Comparison of ENCODE assay signal across 14 cellular contexts in the genomic region with DNA sequence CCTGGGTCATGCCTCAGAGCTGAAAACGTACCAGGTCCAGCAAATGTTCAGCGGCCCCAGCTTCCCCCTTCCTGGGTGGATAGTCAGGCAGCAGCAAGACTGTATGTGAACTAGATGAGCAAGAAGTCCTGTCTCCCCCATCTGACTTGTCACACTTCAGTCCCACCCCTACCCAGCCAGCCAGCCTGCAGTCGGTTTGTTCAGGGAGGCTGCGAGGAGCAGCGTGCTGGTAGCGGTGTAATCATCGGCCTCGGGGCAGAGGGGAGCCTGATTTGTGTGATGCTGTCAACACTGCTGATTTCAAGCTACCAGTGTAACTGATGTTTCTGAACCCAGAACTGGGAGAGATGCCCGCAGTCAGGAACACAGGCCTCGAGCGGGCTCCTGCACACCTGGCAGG. TPM values are rescaled to one million over a fixed set of nuclear protein-coding genes. Genes with fewer than 3 reads are reported as not detected.
DNase-seq lines count a peak whose midpoint lies in the region; ATAC-seq, FAIRE-seq and TF ChIP-seq lines count a peak whose summit lies in the region.
"Had no signal": no experiment of that assay in that cellular context is flagged by ENCODE, and none has a peak within 500 bp of the region (broad histone marks: within the 10 kb centered on the region; RNA-seq: fewer than 3 reads in every experiment).

No MANE protein-coding gene starts in this region.

- intact Hi-C loops in HepG2 (cut with micrococcal nuclease; ENCODE audit: unreplicated experiment), result no loop called here
- intact Hi-C loops in right lobe of liver (cut with DNase I), result loop anchor here (5.0 kb wide), 1 partner anchor 36 kb away; no protein-coding TSS in a partner anchor

- ATAC-seq in HepG2 (no peak), right lobe of liver (no peak)
- ATAC-seq in central memory CD8-positive, alpha-beta T cell (replicated peaks; ENCODE audit: extremely low read depth, poor library complexity, severe bottlenecking), result no peak
- ATAC-seq: Panc1 had no signal

- no peaks in the 10 kb centered on the region; the same call in 1 of the 2 replicates for H3K4me1 ChIP-seq in HepG2 (ENCODE audit: insufficient read depth, low read length)
- no peaks in the 10 kb centered on the region for H3K4me1 ChIP-seq in right lobe of liver

- H3K9me3 Mint-ChIP-seq in central memory CD8-positive, alpha-beta T cell, result no peaks in the 10 kb centered on the region
- no peaks in the 10 kb centered on the region for H3K9me3 Mint-ChIP-seq in nephron progenitor cell
- no peaks in the 10 kb centered on the region for H3K9me3 Mint-ChIP-seq in activated naive CD8-positive, alpha-beta T cell treated with anti-CD3 and anti-CD28 coated beads for 36 hours

- no peak overlapping the region for H3K4me3 ChIP-seq in HepG2 (replicated peaks in 1 of 3; ENCODE audit: insufficient read depth in 1 of 3, low read depth in 2 of 3, low read length in 3 of 3)
- no peak overlapping the region for H3K4me3 ChIP-seq in right lobe of liver

- H3K27me3 Mint-ChIP-seq in central memory CD8-positive, alpha-beta T cell, result no peaks in the 10 kb centered on the region
- no peaks in the 10 kb centered on the region for H3K27me3 Mint-ChIP-seq in nephron progenitor cell (ENCODE audit: low read depth, poor library complexity)
- peaks cover 7% of the 10 kb centered on the region for H3K27me3 Mint-ChIP-seq in activated naive CD8-positive, alpha-beta T cell treated with anti-CD3 and anti-CD28 coated beads for 36 hours

- H3K27ac Mint-ChIP-seq in central memory CD8-positive, alpha-beta T cell (ENCODE audit: low read depth), result peak overlapping the region; percentile 42
- peak overlapping the region; percentile 66 for H3K27ac Mint-ChIP-seq in nephron progenitor cell
- no peak overlapping the region for H3K27ac Mint-ChIP-seq in activated naive CD8-positive, alpha-beta T cell treated with anti-CD3 and anti-CD28 coated beads for 36 hours
- H3K27ac Mint-ChIP-seq: H9 had no signal

- no peak overlapping the region for H3K4me3 Mint-ChIP-seq in central memory CD8-positive, alpha-beta T cell
- no peak overlapping the region for H3K4me3 Mint-ChIP-seq in nephron progenitor cell
- H3K4me3 Mint-ChIP-seq in activated naive CD8-positive, alpha-beta T cell treated with anti-CD3 and anti-CD28 coated beads for 36 hours, result no peak overlapping the region
- H3K4me3 Mint-ChIP-seq: H9 had no signal

- H3K36me3 Mint-ChIP-seq in central memory CD8-positive, alpha-beta T cell (ENCODE audit: insufficient read depth), result peaks cover 7% of the 10 kb centered on the region
- H3K36me3 Mint-ChIP-seq in nephron progenitor cell (ENCODE audit: low read depth), result peaks cover 25% of the 10 kb centered on the region
- H3K36me3 Mint-ChIP-seq in activated naive CD8-positive, alpha-beta T cell treated with anti-CD3 and anti-CD28 coated beads for 36 hours, result no peaks in the 10 kb centered on the region

- 99% methylated on average over 7 of the region's 11 CpGs for WGBS in HepG2 (ENCODE audit: low lambda C conversion rate)
- 80% methylated on average over 4 of the region's 11 CpGs for WGBS in right lobe of liver (ENCODE audit: insufficient coverage, low coverage, low lambda C conversion rate, missing lambda C conversion rate)

- no TSS peak for BruUV-seq in HepG2 (replicated peaks; lab: Mats Ljungman, UMichigan)

- H3K79me2 ChIP-seq in HepG2 (ENCODE audit: insufficient read depth, low read length), result no peaks in the 10 kb centered on the region

- TF ChIP-seq POLR2A in HepG2 (IDR thresholded peaks at IDR 0.05; ENCODE audit: insufficient read depth in 1 of 2, low read depth in 2 of 2, low read length in 2 of 2) (no peak), right lobe of liver (IDR thresholded peaks at IDR 0.05) (no peak)

- no peak for TF ChIP-seq RAD21 in HepG2 (CRISPR knock-in tag; IDR thresholded peaks at IDR 0.05)

- TF ChIP-seq CTCF in HepG2 (CRISPR knock-in tag; IDR thresholded peaks at IDR 0.05) (no peak), right lobe of liver (IDR thresholded peaks at IDR 0.05) (no peak), nephron progenitor cell (IDR thresholded peaks at IDR 0.05) (no peak)

- no peak for FAIRE-seq in HepG2 (lab: Jason Lieb, UNC)

- DNase-seq in HepG2 (ENCODE audit: low spot score), result no peak
- DNase-seq in right lobe of liver, result no peak
- no peak for DNase-seq in central memory CD8-positive, alpha-beta T cell (ENCODE audit: low spot score in 2 of 2)
- no peak for DNase-seq in nephron progenitor cell
- DNase-seq in effector CD4-positive, alpha-beta T cell, result no peak
- no peak for DNase-seq in CD1c-positive myeloid dendritic cell (ENCODE audit: extremely low spot score)
- DNase-seq in activated naive CD8-positive, alpha-beta T cell treated with anti-CD3 and anti-CD28 coated beads for 36 hours, result no peak
- DNase-seq: C1 segment of cervical spinal cord, DMS79 treated with DMSO at 0.1 percent for 48 hours, GDM1, H9, NCI-H1092 treated with DMSO at 0.1 percent for 48 hours, NCI-H2081 treated with DMSO at 0.1 percent for 48 hours had no signal

- H3K36me3 ChIP-seq in HepG2 (replicated peaks in 1 of 2; ENCODE audit: control insufficient read depth in 1 of 2, insufficient read depth in 2 of 2, low read length in 2 of 2), result peaks cover 33 to 85% of the 10 kb centered on the region in 2 experiments; a peak in 4 of 5 replicates
- peaks cover 0 to 22% (median 2%) of the 10 kb centered on the region in 4 donors for H3K36me3 ChIP-seq in right lobe of liver

- in situ Hi-C loops in HepG2 (cut with HindIII; ENCODE audit: extremely low pct_ligation_motif_present, low pct_unique_long_range_greater_than_20kb), result loop anchor here (5.0 kb wide), 1 partner anchor 36 kb away; no protein-coding TSS in a partner anchor

- POLR2A ChIA-PET in HepG2 (lab: Yijun Ruan, JAX), result interaction anchor here (1.2 kb wide), 1 partner anchor 10 kb away, joined by 3 read pairs; a partner anchor contains a TSS

- no peaks in the 10 kb centered on the region for H4K20me1 ChIP-seq in HepG2 (ENCODE audit: insufficient read depth, low read length)

- H3K4me2 ChIP-seq in HepG2 (ENCODE audit: low read depth, low read length), result no peak overlapping the region

- H2AFZ ChIP-seq in HepG2 (ENCODE audit: low read length), result no peak overlapping the region

- H3K27ac ChIP-seq in HepG2 (ENCODE audit: extremely low read length, insufficient read depth, low read length), result no peak overlapping the region
- H3K27ac ChIP-seq in right lobe of liver, result no peak overlapping the region

- no peak overlapping the region for H3K9ac ChIP-seq in HepG2 (ENCODE audit: insufficient read depth, low read depth, low read length)

- H3K9me3 ChIP-seq in HepG2 (ENCODE audit: low read length), result no peaks in the 10 kb centered on the region
- no peaks in the 10 kb centered on the region for H3K9me3 ChIP-seq in right lobe of liver

- peaks cover 3% of the 10 kb centered on the region for H3K4me1 Mint-ChIP-seq in central memory CD8-positive, alpha-beta T cell
- H3K4me1 Mint-ChIP-seq in nephron progenitor cell, result peaks cover 48% of the 10 kb centered on the region
- peaks cover 8% of the 10 kb centered on the region for H3K4me1 Mint-ChIP-seq in activated naive CD8-positive, alpha-beta T cell treated with anti-CD3 and anti-CD28 coated beads for 36 hours

- CTCF ChIA-PET in HepG2 (lab: Yijun Ruan, JAX; ENCODE audit: low intra/inter-chr PET ratio, low total read pairs), result no interaction called here

- no peak for TF ChIP-seq EP300 in HepG2 (IDR thresholded peaks at IDR 0.05; ENCODE audit: low read depth in 2 of 2, low read length in 2 of 2)
- no peak for TF ChIP-seq EP300 in HepG2 (CRISPR knock-in tag; IDR thresholded peaks at IDR 0.05; ENCODE audit: borderline replicate concordance)

- H3K27me3 ChIP-seq in HepG2 (ENCODE audit: control insufficient read depth in 1 of 2, insufficient read depth in 2 of 2, low read length in 2 of 2) (no peaks in the 10 kb centered on the region), right lobe of liver (no peaks in the 10 kb centered on the region)

RNA-seq across cellular contexts. Expression of a gene that starts 9.6 kb away (rescaled TPM):
- total RNA-seq in HepG2 (2016; rRNA removed; fragmentation: Illumina TruSeq; extraction: Trizol), result 164 and 175 TPM in 2 replicates
- 124 and 186 TPM in 2 replicates for total RNA-seq in HepG2 (2016; cell fraction: cytosol; rRNA removed; fragmentation: Illumina TruSeq; extraction: Trizol; ENCODE audit: low read depth)
- 157 and 180 TPM in 2 replicates for total RNA-seq in HepG2 (2016; cell fraction: insoluble cytoplasmic fraction; rRNA removed; fragmentation: Illumina TruSeq; extraction: Trizol)
- total RNA-seq in HepG2 (2016; cell fraction: membrane; rRNA removed; fragmentation: Illumina TruSeq; extraction: Trizol), result 166 and 206 TPM in 2 replicates
- total RNA-seq in HepG2 (2016; cell fraction: nucleus; rRNA removed; fragmentation: Illumina TruSeq; extraction: Trizol), result 83.5 and 96.3 TPM in 2 replicates
- 363 and 424 TPM in 2 replicates for polyA plus RNA-seq in HepG2 (2011; rRNA removed)
- polyA plus RNA-seq in HepG2 (2011; cell fraction: cytosol; rRNA removed), result 333 and 381 TPM in 2 replicates
- 70.6 and 77.2 TPM in 2 replicates for polyA plus RNA-seq in HepG2 (2011; cell fraction: nucleus; rRNA removed)
- polyA plus RNA-seq in HepG2 (2012), result 225 and 301 TPM in 2 replicates
- polyA plus RNA-seq in HepG2 (2016; cell fraction: cytosol; fragmentation: Illumina TruSeq; extraction: Trizol; ENCODE audit: low read depth), result 181 and 226 TPM in 2 replicates
- polyA plus RNA-seq in HepG2 (2016; cell fraction: insoluble cytoplasmic fraction; fragmentation: Illumina TruSeq; extraction: Trizol; ENCODE audit: low read depth), result 187 and 188 TPM in 2 replicates
- 185 and 215 TPM in 2 replicates for polyA plus RNA-seq in HepG2 (2016; cell fraction: membrane; fragmentation: Illumina TruSeq; extraction: Trizol; ENCODE audit: low read depth)
- 173 and 175 TPM in 2 replicates for polyA plus RNA-seq in HepG2 (2016; cell fraction: nucleus; fragmentation: Illumina TruSeq; extraction: Trizol; ENCODE audit: insufficient read depth, low read depth)
- polyA minus RNA-seq in HepG2 (2011; rRNA and poly(A)+ RNA removed; ENCODE audit: low replicate concordance), result 153 and 413 TPM in 2 replicates
- 79.2 and 82.2 TPM in 2 replicates for polyA minus RNA-seq in HepG2 (2011; cell fraction: cytosol; rRNA and poly(A)+ RNA removed)
- polyA minus RNA-seq in HepG2 (2011; cell fraction: nucleus; rRNA and poly(A)+ RNA removed), result 54.3 and 55.7 TPM in 2 replicates
- total RNA-seq in right lobe of liver, result 10 to 100 TPM; 31.6 to 74.5 (median 55.3) TPM
- total RNA-seq in activated naive CD8-positive, alpha-beta T cell treated with anti-CD3 and anti-CD28 coated beads for 36 hours, result 100 to 1,000 TPM; 143 TPM

RNA-seq across cellular contexts. Expression of a gene that starts 9.9 kb away (rescaled TPM):
- total RNA-seq in HepG2 (2016; rRNA removed; fragmentation: Illumina TruSeq; extraction: Trizol), result 102 and 116 TPM in 2 replicates
- total RNA-seq in HepG2 (2016; cell fraction: cytosol; rRNA removed; fragmentation: Illumina TruSeq; extraction: Trizol; ENCODE audit: low read depth), result 9.9 and 12.9 TPM in 2 replicates
- total RNA-seq in HepG2 (2016; cell fraction: insoluble cytoplasmic fraction; rRNA removed; fragmentation: Illumina TruSeq; extraction: Trizol), result 103 and 117 TPM in 2 replicates
- 25.3 and 31.0 TPM in 2 replicates for total RNA-seq in HepG2 (2016; cell fraction: membrane; rRNA removed; fragmentation: Illumina TruSeq; extraction: Trizol)
- 47.5 and 54.1 TPM in 2 replicates for total RNA-seq in HepG2 (2016; cell fraction: nucleus; rRNA removed; fragmentation: Illumina TruSeq; extraction: Trizol)
- 10.9 and 12.4 TPM in 2 replicates for polyA plus RNA-seq in HepG2 (2011; rRNA removed)
- polyA plus RNA-seq in HepG2 (2011; cell fraction: cytosol; rRNA removed), result 11.9 and 14.6 TPM in 2 replicates
- polyA plus RNA-seq in HepG2 (2011; cell fraction: nucleus; rRNA removed), result 4.0 and 5.3 TPM in 2 replicates
- polyA plus RNA-seq in HepG2 (2012), result 11.2 and 20.0 TPM in 2 replicates
- 5.2 and 7.1 TPM in 2 replicates for polyA plus RNA-seq in HepG2 (2016; cell fraction: cytosol; fragmentation: Illumina TruSeq; extraction: Trizol; ENCODE audit: low read depth)
- 94.2 and 98.7 TPM in 2 replicates for polyA plus RNA-seq in HepG2 (2016; cell fraction: insoluble cytoplasmic fraction; fragmentation: Illumina TruSeq; extraction: Trizol; ENCODE audit: low read depth)
- polyA plus RNA-seq in HepG2 (2016; cell fraction: membrane; fragmentation: Illumina TruSeq; extraction: Trizol; ENCODE audit: low read depth), result 12.2 and 15.7 TPM in 2 replicates
- polyA plus RNA-seq in HepG2 (2016; cell fraction: nucleus; fragmentation: Illumina TruSeq; extraction: Trizol; ENCODE audit: insufficient read depth, low read depth), result 60.2 and 63.1 TPM in 2 replicates
- 25.3 and 218 TPM in 2 replicates for polyA minus RNA-seq in HepG2 (2011; rRNA and poly(A)+ RNA removed; ENCODE audit: low replicate concordance)
- polyA minus RNA-seq in HepG2 (2011; cell fraction: cytosol; rRNA and poly(A)+ RNA removed), result 7.6 and 10.2 TPM in 2 replicates
- 10.8 and 11.8 TPM in 2 replicates for polyA minus RNA-seq in HepG2 (2011; cell fraction: nucleus; rRNA and poly(A)+ RNA removed)
- 10 to 100 TPM in 2 of 6 experiments, 1 to 10 TPM in 4; 4.0 to 13.3 (median 5.4) TPM for total RNA-seq in right lobe of liver
- 100 to 1,000 TPM; 135 to 140 TPM for total RNA-seq in activated naive CD8-positive, alpha-beta T cell treated with anti-CD3 and anti-CD28 coated beads for 36 hours

RNA-seq across cellular contexts. Expression of a gene that starts 30.4 kb away (rescaled TPM):
- 7.9 and 10.2 TPM in 2 replicates for total RNA-seq in HepG2 (2016; rRNA removed; fragmentation: Illumina TruSeq; extraction: Trizol)
- 6.6 and 7.4 TPM in 2 replicates for total RNA-seq in HepG2 (2016; cell fraction: cytosol; rRNA removed; fragmentation: Illumina TruSeq; extraction: Trizol; ENCODE audit: low read depth)
- total RNA-seq in HepG2 (2016; cell fraction: insoluble cytoplasmic fraction; rRNA removed; fragmentation: Illumina TruSeq; extraction: Trizol), result 6.8 and 10.3 TPM in 2 replicates
- 8.2 and 8.5 TPM in 2 replicates for total RNA-seq in HepG2 (2016; cell fraction: membrane; rRNA removed; fragmentation: Illumina TruSeq; extraction: Trizol)
- total RNA-seq in HepG2 (2016; cell fraction: nucleus; rRNA removed; fragmentation: Illumina TruSeq; extraction: Trizol), result 16.7 and 20.6 TPM in 2 replicates
- polyA plus RNA-seq in HepG2 (2011; rRNA removed), result 25.9 and 33.2 TPM in 2 replicates
- 17.4 and 19.1 TPM in 2 replicates for polyA plus RNA-seq in HepG2 (2011; cell fraction: cytosol; rRNA removed)
- polyA plus RNA-seq in HepG2 (2011; cell fraction: nucleus; rRNA removed), result 140 and 154 TPM in 2 replicates
- 27.5 and 41.4 TPM in 2 replicates for polyA plus RNA-seq in HepG2 (2012)
- 1.8 and 2.1 TPM in 2 replicates for polyA plus RNA-seq in HepG2 (2016; cell fraction: cytosol; fragmentation: Illumina TruSeq; extraction: Trizol; ENCODE audit: low read depth)
- polyA plus RNA-seq in HepG2 (2016; cell fraction: insoluble cytoplasmic fraction; fragmentation: Illumina TruSeq; extraction: Trizol; ENCODE audit: low read depth), result 12.8 and 17.2 TPM in 2 replicates
- 5.7 and 6.2 TPM in 2 replicates for polyA plus RNA-seq in HepG2 (2016; cell fraction: membrane; fragmentation: Illumina TruSeq; extraction: Trizol; ENCODE audit: low read depth)
- 69.8 and 76.1 TPM in 2 replicates for polyA plus RNA-seq in HepG2 (2016; cell fraction: nucleus; fragmentation: Illumina TruSeq; extraction: Trizol; ENCODE audit: insufficient read depth, low read depth)
- polyA minus RNA-seq in HepG2 (2011; rRNA and poly(A)+ RNA removed; ENCODE audit: low replicate concordance), result 2.9 and 52.2 TPM in 2 replicates
- polyA minus RNA-seq in HepG2 (2011; cell fraction: cytosol; rRNA and poly(A)+ RNA removed), result 27.3 and 36.7 TPM in 2 replicates
- polyA minus RNA-seq in HepG2 (2011; cell fraction: nucleus; rRNA and poly(A)+ RNA removed), result 39.0 and 39.4 TPM in 2 replicates
- total RNA-seq in right lobe of liver, result 10 to 100 TPM in 5 of 6 experiments, 1 to 10 TPM in 1; 7.6 to 16.4 (median 11.6) TPM
- under 1 TPM; 0.68 to 0.70 TPM for total RNA-seq in activated naive CD8-positive, alpha-beta T cell treated with anti-CD3 and anti-CD28 coated beads for 36 hours

RNA-seq across cellular contexts. Expression of a gene that starts 34.0 kb away (rescaled TPM):
- total RNA-seq in HepG2 (2016; rRNA removed; fragmentation: Illumina TruSeq; extraction: Trizol) (65.8 and 108 TPM in 2 replicates), right lobe of liver (10 to 100 TPM; 18.3 to 87.6 (median 34.8) TPM)
- 28.4 and 32.7 TPM in 2 replicates for total RNA-seq in HepG2 (2016; cell fraction: cytosol; rRNA removed; fragmentation: Illumina TruSeq; extraction: Trizol; ENCODE audit: low read depth)
- total RNA-seq in HepG2 (2016; cell fraction: insoluble cytoplasmic fraction; rRNA removed; fragmentation: Illumina TruSeq; extraction: Trizol), result 63.3 and 108 TPM in 2 replicates
- total RNA-seq in HepG2 (2016; cell fraction: membrane; rRNA removed; fragmentation: Illumina TruSeq; extraction: Trizol), result 64.5 and 65.2 TPM in 2 replicates
- total RNA-seq in HepG2 (2016; cell fraction: nucleus; rRNA removed; fragmentation: Illumina TruSeq; extraction: Trizol), result 91.8 and 110 TPM in 2 replicates
- 91.8 and 98.4 TPM in 2 replicates for polyA plus RNA-seq in HepG2 (2011; rRNA removed)
- 80.8 and 110 TPM in 2 replicates for polyA plus RNA-seq in HepG2 (2011; cell fraction: cytosol; rRNA removed)
- 56.1 and 66.5 TPM in 2 replicates for polyA plus RNA-seq in HepG2 (2011; cell fraction: nucleus; rRNA removed)
- 70.6 and 81.6 TPM in 2 replicates for polyA plus RNA-seq in HepG2 (2012)
- polyA plus RNA-seq in HepG2 (2016; cell fraction: cytosol; fragmentation: Illumina TruSeq; extraction: Trizol; ENCODE audit: low read depth), result 18.4 and 22.5 TPM in 2 replicates
- 56.1 and 57.8 TPM in 2 replicates for polyA plus RNA-seq in HepG2 (2016; cell fraction: insoluble cytoplasmic fraction; fragmentation: Illumina TruSeq; extraction: Trizol; ENCODE audit: low read depth)
- polyA plus RNA-seq in HepG2 (2016; cell fraction: membrane; fragmentation: Illumina TruSeq; extraction: Trizol; ENCODE audit: low read depth), result 34.4 and 36.5 TPM in 2 replicates
- 134 TPM in 2 replicates for polyA plus RNA-seq in HepG2 (2016; cell fraction: nucleus; fragmentation: Illumina TruSeq; extraction: Trizol; ENCODE audit: insufficient read depth, low read depth)
- polyA minus RNA-seq in HepG2 (2011; rRNA and poly(A)+ RNA removed; ENCODE audit: low replicate concordance), result 305 and 789 TPM in 2 replicates
- 108 and 118 TPM in 2 replicates for polyA minus RNA-seq in HepG2 (2011; cell fraction: cytosol; rRNA and poly(A)+ RNA removed)
- polyA minus RNA-seq in HepG2 (2011; cell fraction: nucleus; rRNA and poly(A)+ RNA removed), result 63.0 and 82.7 TPM in 2 replicates
- total RNA-seq in activated naive CD8-positive, alpha-beta T cell treated with anti-CD3 and anti-CD28 coated beads for 36 hours, result 10 to 100 TPM; 18.1 to 18.2 TPM

RNA-seq across cellular contexts. Expression of a gene that starts 45.3 kb away (rescaled TPM):
- total RNA-seq in HepG2 (2016; rRNA removed; fragmentation: Illumina TruSeq; extraction: Trizol) (54.7 and 124 TPM in 2 replicates), right lobe of liver (100 to 1,000 TPM in 4 of 6 experiments, 1 to 10 TPM in 2; 4.2 to 166 (median 110) TPM)
- total RNA-seq in HepG2 (2016; cell fraction: cytosol; rRNA removed; fragmentation: Illumina TruSeq; extraction: Trizol; ENCODE audit: low read depth), result 17.6 and 17.8 TPM in 2 replicates
- total RNA-seq in HepG2 (2016; cell fraction: insoluble cytoplasmic fraction; rRNA removed; fragmentation: Illumina TruSeq; extraction: Trizol), result 51.3 and 120 TPM in 2 replicates
- total RNA-seq in HepG2 (2016; cell fraction: membrane; rRNA removed; fragmentation: Illumina TruSeq; extraction: Trizol), result 42.1 and 45.1 TPM in 2 replicates
- 103 and 115 TPM in 2 replicates for total RNA-seq in HepG2 (2016; cell fraction: nucleus; rRNA removed; fragmentation: Illumina TruSeq; extraction: Trizol)
- polyA plus RNA-seq in HepG2 (2011; rRNA removed), result 90.1 and 125 TPM in 2 replicates
- 66.9 and 93.5 TPM in 2 replicates for polyA plus RNA-seq in HepG2 (2011; cell fraction: cytosol; rRNA removed)
- 77.8 and 97.6 TPM in 2 replicates for polyA plus RNA-seq in HepG2 (2011; cell fraction: nucleus; rRNA removed)
- 111 and 112 TPM in 2 replicates for polyA plus RNA-seq in HepG2 (2012)
- 16.3 and 18.5 TPM in 2 replicates for polyA plus RNA-seq in HepG2 (2016; cell fraction: cytosol; fragmentation: Illumina TruSeq; extraction: Trizol; ENCODE audit: low read depth)
- polyA plus RNA-seq in HepG2 (2016; cell fraction: insoluble cytoplasmic fraction; fragmentation: Illumina TruSeq; extraction: Trizol; ENCODE audit: low read depth), result 43.7 and 53.6 TPM in 2 replicates
- 27.1 and 32.3 TPM in 2 replicates for polyA plus RNA-seq in HepG2 (2016; cell fraction: membrane; fragmentation: Illumina TruSeq; extraction: Trizol; ENCODE audit: low read depth)
- polyA plus RNA-seq in HepG2 (2016; cell fraction: nucleus; fragmentation: Illumina TruSeq; extraction: Trizol; ENCODE audit: insufficient read depth, low read depth), result 153 and 164 TPM in 2 replicates
- 240 and 324 TPM in 2 replicates for polyA minus RNA-seq in HepG2 (2011; rRNA and poly(A)+ RNA removed; ENCODE audit: low replicate concordance)
- 65.5 and 71.3 TPM in 2 replicates for polyA minus RNA-seq in HepG2 (2011; cell fraction: cytosol; rRNA and poly(A)+ RNA removed)
- 23.2 and 36.6 TPM in 2 replicates for polyA minus RNA-seq in HepG2 (2011; cell fraction: nucleus; rRNA and poly(A)+ RNA removed)
- total RNA-seq in activated naive CD8-positive, alpha-beta T cell treated with anti-CD3 and anti-CD28 coated beads for 36 hours, result 10 to 100 TPM; 65.4 to 65.6 TPM
